ENCODE assay signal across 17 cellular contexts in genomic region chr5:5317976-5318375, GRCh38.
"Had no signal": no experiment of that assay in that cellular context is flagged by ENCODE, and none has a peak within 500 bp of the region (broad histone marks: within the 10 kb centered on the region; RNA-seq: fewer than 3 reads in every experiment).

No MANE protein-coding gene starts in this region.

- H3K4me3 ChIP-seq: heart left ventricle, ovary, tibial nerve had no signal

- ATAC-seq: heart left ventricle; left lobe of liver; naive thymus-derived CD8-positive, alpha-beta T cell; stimulated activated memory B cell treated with anti-CD40 and anti-IgM and Interleukin-4, amounts not matched to agents 10 μg/mL and 1 μg/mL and 100 μg/mL, for 72 hours had no signal

- H3K9me3 ChIP-seq: heart left ventricle, ovary, tibial nerve had no signal

- H3K4me1 Mint-ChIP-seq: naive thymus-derived CD8-positive, alpha-beta T cell; stimulated activated memory B cell treated with anti-CD40 and anti-IgM and Interleukin-4, amounts not matched to agents 10 μg/mL and 1 μg/mL and 100 μg/mL, for 72 hours had no signal

- H3K27ac ChIP-seq: heart left ventricle, ovary, tibial nerve had no signal

- H3K27ac Mint-ChIP-seq: dendritic cell treated with granulocyte-macrophage colony-stimulating factor and Interleukin-4, amounts not matched to agents 40 ng/mL and 50 ng/mL, for 4 days; naive thymus-derived CD8-positive, alpha-beta T cell; stimulated activated memory B cell treated with anti-CD40 and anti-IgM and Interleukin-4, amounts not matched to agents 10 μg/mL and 1 μg/mL and 100 μg/mL, for 72 hours; stimulated activated naive CD8-positive, alpha-beta T cell treated with anti-CD3 and anti-CD28 coated beads, Interleukin-15, Interleukin-2, amounts not matched to agents 100 ng/mL and 50 ng/mL, for 24 hours had no signal

- DNase-seq: erythroblast; heart left ventricle; hippocampal formation; kidney glomerular epithelial cell; mammary epithelial cell; naive thymus-derived CD8-positive, alpha-beta T cell; nucleus accumbens; ovary; right cardiac atrium; stimulated activated CD4-positive, alpha-beta T cell treated with anti-CD3 and anti-CD28 coated beads, Interleukin-4, amount 100 ng/mL, for 1 hour; stimulated activated CD8-positive, alpha-beta memory T cell treated with anti-CD3 and anti-CD28 coated beads, Interleukin-4, amount 100 ng/mL, for 48 hours had no signal

- H3K36me3 Mint-ChIP-seq: stimulated activated memory B cell treated with anti-CD40 and anti-IgM and Interleukin-4, amounts not matched to agents 10 μg/mL and 1 μg/mL and 100 μg/mL, for 72 hours had no signal

- H3K27me3 ChIP-seq: heart left ventricle, ovary, tibial nerve had no signal

- H3K36me3 ChIP-seq: heart left ventricle, ovary, tibial nerve had no signal

- H3K27me3 Mint-ChIP-seq: dendritic cell treated with granulocyte-macrophage colony-stimulating factor and Interleukin-4, amounts not matched to agents 40 ng/mL and 50 ng/mL, for 4 days; naive thymus-derived CD8-positive, alpha-beta T cell; stimulated activated memory B cell treated with anti-CD40 and anti-IgM and Interleukin-4, amounts not matched to agents 10 μg/mL and 1 μg/mL and 100 μg/mL, for 72 hours; stimulated activated naive CD8-positive, alpha-beta T cell treated with anti-CD3 and anti-CD28 coated beads, Interleukin-15, Interleukin-2, amounts not matched to agents 100 ng/mL and 50 ng/mL, for 24 hours had no signal

- H3K4me1 ChIP-seq: heart left ventricle, tibial nerve had no signal

- H3K4me3 Mint-ChIP-seq: dendritic cell treated with granulocyte-macrophage colony-stimulating factor and Interleukin-4, amounts not matched to agents 40 ng/mL and 50 ng/mL, for 4 days; naive thymus-derived CD8-positive, alpha-beta T cell; neural crest cell; stimulated activated memory B cell treated with anti-CD40 and anti-IgM and Interleukin-4, amounts not matched to agents 10 μg/mL and 1 μg/mL and 100 μg/mL, for 72 hours; stimulated activated naive CD8-positive, alpha-beta T cell treated with anti-CD3 and anti-CD28 coated beads, Interleukin-15, Interleukin-2, amounts not matched to agents 100 ng/mL and 50 ng/mL, for 24 hours had no signal
